In genomic region chr5:168317521-168318147, GRCh38 we compare ENCODE assay signal across 1 cellular context.
TF ChIP-seq lines count a peak whose summit lies in the region.

No MANE protein-coding gene starts in this region.

TF ChIP-seq in GM23338, 12 proteins besides CTCF, POLR2A, EP300 and RAD21 (continued from another document):
- no peak for TF ChIP-seq ZNF462 (CRISPR knock-in tag; IDR thresholded peaks at IDR 0.05)
- no peak for TF ChIP-seq ETS1 (IDR thresholded peaks at IDR 0.05)
- no peak for TF ChIP-seq EZH2phosphoT487 (IDR thresholded peaks at IDR 0.05; ENCODE audit: unreplicated experiment)
- TF ChIP-seq NANOG (IDR thresholded peaks at IDR 0.05; ENCODE audit: borderline replicate concordance) = no peak
